Comparison of ENCODE assay signal across 18 cellular contexts in the genomic region with DNA sequence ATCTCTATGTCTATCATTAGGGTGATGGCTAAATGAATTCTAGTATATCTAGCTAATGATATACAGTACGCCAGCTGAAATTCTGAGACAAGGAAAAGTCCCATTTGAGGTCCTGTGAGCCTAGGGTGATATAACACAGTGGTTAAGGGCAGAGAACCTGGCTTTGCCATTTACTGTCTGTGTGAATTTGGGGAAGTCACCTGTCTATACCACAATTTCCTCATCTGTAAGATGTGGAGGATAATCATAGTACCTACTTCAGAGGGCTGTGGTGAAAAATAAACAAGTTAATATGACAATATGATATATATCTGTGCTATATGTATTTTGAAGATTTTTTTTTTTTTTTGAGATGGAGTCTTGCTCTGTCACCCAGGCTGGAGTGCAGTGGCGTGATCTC. TPM values are rescaled to one million over a fixed set of nuclear protein-coding genes. Genes with fewer than 3 reads are reported as not detected.
DNase-seq lines count a peak whose midpoint lies in the region; ATAC-seq and TF ChIP-seq lines count a peak whose summit lies in the region.
"Had no signal": no experiment of that assay in that cellular context is flagged by ENCODE, and none has a peak within 500 bp of the region (broad histone marks: within the 10 kb centered on the region; RNA-seq: fewer than 3 reads in every experiment).

No MANE protein-coding gene starts in this region.

- WGBS in spleen, 5 donors: 76 to 83% (median 79%) methylated on average over 2 of the region's 2 CpGs

- H3K4me3 Mint-ChIP-seq in activated CD4-positive, alpha-beta T cell treated with anti-CD3 and anti-CD28 coated beads, Interleukin-2, amount 10 ng/mL, durations not matched to agents 24 days and 14 days: no peak overlapping the region
- H3K4me3 Mint-ChIP-seq in activated CD4-positive, alpha-beta T cell treated with anti-CD3 and anti-CD28 coated beads for 36 hours: no peak overlapping the region

- no peaks in the 10 kb centered on the region; the same call in 1 of the 2 replicates for H3K79me2 ChIP-seq in MM.1S (ENCODE audit: low read length)

- CTCF ChIA-PET in activated CD4-positive, alpha-beta T cell treated with anti-CD3 and anti-CD28 coated beads for 36 hours (lab: Charles Lee): interaction anchor here (0.8 to 1.7 kb wide), 2 partner anchors 9 to 215 kb away, joined by 3 to 4 read pairs; no protein-coding TSS in a partner anchor

- H3K4me2 ChIP-seq in MM.1S (ENCODE audit: low read depth, low read length): no peak overlapping the region
- H3K4me2 ChIP-seq: A549, BLaER1 had no signal

- POLR2A ChIA-PET in activated CD4-positive, alpha-beta T cell treated with anti-CD3 and anti-CD28 coated beads for 36 hours (lab: Charles Lee): no interaction called here

- peak; percentile 80 for DNase-seq in activated CD4-positive, alpha-beta T cell treated with anti-CD3 and anti-CD28 coated beads, Interleukin-2, amount 10 ng/mL, durations not matched to agents 24 days and 14 days
- DNase-seq in activated CD4-positive, alpha-beta T cell treated with anti-CD3 and anti-CD28 coated beads for 36 hours: no peak
- DNase-seq in MM.1S: peak; percentile 27
- peak; percentile 81 for DNase-seq in central memory CD4-positive, alpha-beta T cell
- no peak for DNase-seq in spleen
- DNase-seq in occipital lobe (lab: John Stamatoyannopoulos, UW): no peak
- no peak for DNase-seq in HPDE6-E6E7 (ENCODE audit: extremely low spot score)
- DNase-seq in NCI-H748 (lab: John Stamatoyannopoulos, UW; ENCODE audit: unreplicated experiment): no peak
- DNase-seq: activated CD8-positive, alpha-beta memory T cell treated with anti-CD3 and anti-CD28 coated beads for 24 hours; cortex of kidney; head of caudate nucleus; NCI-H1694 treated with DMSO at 0.1 percent for 48 hours; NCI-H69 had no signal

- H3K27me3 Mint-ChIP-seq in activated CD4-positive, alpha-beta T cell treated with anti-CD3 and anti-CD28 coated beads, Interleukin-2, amount 10 ng/mL, durations not matched to agents 24 days and 14 days: no peaks in the 10 kb centered on the region
- H3K27me3 Mint-ChIP-seq in activated CD4-positive, alpha-beta T cell treated with anti-CD3 and anti-CD28 coated beads for 36 hours: no peaks in the 10 kb centered on the region

- no peak for TF ChIP-seq POLR2A in spleen (IDR thresholded peaks at IDR 0.05)

- peaks cover 34% of the 10 kb centered on the region for H3K4me1 ChIP-seq in MM.1S (ENCODE audit: low read length)
- peaks cover 24 to 76% (median 65%) of the 10 kb centered on the region in 6 donors for H3K4me1 ChIP-seq in spleen

- ATAC-seq in activated CD4-positive, alpha-beta T cell treated with anti-CD3 and anti-CD28 coated beads for 36 hours: no peak
- ATAC-seq: A549, GM12878, HepG2, left lobe of liver had no signal

- H3K9me3 ChIP-seq in MM.1S (replicated peaks; ENCODE audit: insufficient read depth, low read length): no peaks in the 10 kb centered on the region
- peaks cover 5 to 13% (median 11%) of the 10 kb centered on the region in 8 donors for H3K9me3 ChIP-seq in spleen

- H3K27ac Mint-ChIP-seq in activated CD4-positive, alpha-beta T cell treated with anti-CD3 and anti-CD28 coated beads, Interleukin-2, amount 10 ng/mL, durations not matched to agents 24 days and 14 days: no peak overlapping the region
- H3K27ac Mint-ChIP-seq in activated CD4-positive, alpha-beta T cell treated with anti-CD3 and anti-CD28 coated beads for 36 hours: no peak overlapping the region

- peaks cover 43% of the 10 kb centered on the region for H3K4me1 Mint-ChIP-seq in activated CD4-positive, alpha-beta T cell treated with anti-CD3 and anti-CD28 coated beads, Interleukin-2, amount 10 ng/mL, durations not matched to agents 24 days and 14 days
- peaks cover 34% of the 10 kb centered on the region for H3K4me1 Mint-ChIP-seq in activated CD4-positive, alpha-beta T cell treated with anti-CD3 and anti-CD28 coated beads for 36 hours

- H3K4me3 ChIP-seq in MM.1S (ENCODE audit: low read length): no peak overlapping the region
- H3K4me3 ChIP-seq in spleen: no peak overlapping the region
- H3K4me3 ChIP-seq: A549, BLaER1, GM12878 had no signal

- H3K27me3 ChIP-seq in MM.1S (replicated peaks; ENCODE audit: insufficient read depth, low read length) (no peaks in the 10 kb centered on the region), spleen (replicated peaks in 1 of 7) (no peaks in the 10 kb centered on the region)
- H3K27me3 ChIP-seq: BLaER1 had no signal

- intact Hi-C loops in activated CD4-positive, alpha-beta T cell treated with anti-CD3 and anti-CD28 coated beads, Interleukin-2, amount 10 ng/mL, durations not matched to agents 24 days and 14 days (cut with micrococcal nuclease): no loop called here
- intact Hi-C loops in activated CD4-positive, alpha-beta T cell treated with anti-CD3 and anti-CD28 coated beads for 36 hours (cut with DNase I, micrococcal nuclease): loop anchor here (1.0 kb wide), 2 partner anchors 8 to 9 kb away; no protein-coding TSS in a partner anchor
- intact Hi-C loops in spleen (cut with DNase I; ENCODE audit: low total_unique reads): loop anchor here (10.0 kb wide), 1 partner anchor 167 kb away; no protein-coding TSS in a partner anchor

- no peaks in the 10 kb centered on the region for H3K9me2 ChIP-seq in MM.1S (replicated peaks; ENCODE audit: insufficient read depth, low read length)

- H3K36me3 Mint-ChIP-seq in activated CD4-positive, alpha-beta T cell treated with anti-CD3 and anti-CD28 coated beads, Interleukin-2, amount 10 ng/mL, durations not matched to agents 24 days and 14 days (ENCODE audit: low read depth): peaks cover 11% of the 10 kb centered on the region
- peaks cover 9% of the 10 kb centered on the region for H3K36me3 Mint-ChIP-seq in activated CD4-positive, alpha-beta T cell treated with anti-CD3 and anti-CD28 coated beads for 36 hours (ENCODE audit: low read depth)

- H4K20me1 ChIP-seq in MM.1S (ENCODE audit: insufficient read depth, low read length): no peaks in the 10 kb centered on the region
- H4K20me1 ChIP-seq: BLaER1 had no signal

- H3K9me3 Mint-ChIP-seq in activated CD4-positive, alpha-beta T cell treated with anti-CD3 and anti-CD28 coated beads, Interleukin-2, amount 10 ng/mL, durations not matched to agents 24 days and 14 days: peaks cover 6% of the 10 kb centered on the region
- H3K9me3 Mint-ChIP-seq in activated CD4-positive, alpha-beta T cell treated with anti-CD3 and anti-CD28 coated beads for 36 hours (ENCODE audit: low read depth): peaks cover 6% of the 10 kb centered on the region

- TF ChIP-seq CTCF in MM.1S (IDR thresholded peaks at IDR 0.05; ENCODE audit: low read length): no peak
- no peak for TF ChIP-seq CTCF in spleen (IDR thresholded peaks at IDR 0.05 in 8 of 11, conservative IDR thresholded peaks at IDR 0.05 in 3 of 11)

- no peak overlapping the region for H3K27ac ChIP-seq in MM.1S (ENCODE audit: low read length)
- peak overlapping the region in 6 of 8 donors; percentile 20 to 99 (median 45) for H3K27ac ChIP-seq in spleen
- H3K27ac ChIP-seq: A549, BLaER1 had no signal

- H3K9ac ChIP-seq in MM.1S (ENCODE audit: low read length): no peak overlapping the region
- H3K9ac ChIP-seq: BLaER1 had no signal

- H3K36me3 ChIP-seq in MM.1S (replicated peaks; ENCODE audit: insufficient read depth, low read length): no peaks in the 10 kb centered on the region
- no peaks in the 10 kb centered on the region for H3K36me3 ChIP-seq in spleen
- H3K36me3 ChIP-seq: BLaER1 had no signal

- no peak overlapping the region for H2AFZ ChIP-seq in MM.1S (ENCODE audit: low read length)

- H3F3A ChIP-seq in MM.1S (ENCODE audit: insufficient read depth, low read length): no peaks in the 10 kb centered on the region

RNA-seq across cellular contexts. Expression of gene ANKDD1A, which starts 9.8 kb away (rescaled TPM):
- total RNA-seq in activated CD4-positive, alpha-beta T cell treated with anti-CD3 and anti-CD28 coated beads, Interleukin-2, amount 10 ng/mL, durations not matched to agents 24 days and 14 days: 1.4 and 1.8 TPM in 2 replicates
- total RNA-seq in activated CD4-positive, alpha-beta T cell treated with anti-CD3 and anti-CD28 coated beads for 36 hours: 1 to 10 TPM in 1 of 2 experiments, under 1 TPM in 1; 0.81 to 1.0 TPM
- total RNA-seq in spleen (10 to 100 TPM; 20.7 to 71.1 (median 48.2) TPM), occipital lobe (15.6 TPM)
- 10 to 100 TPM in 2 of 3 donors, 1 to 10 TPM in 1; 5.7 to 19.9 (median 11.7) TPM for polyA plus RNA-seq in spleen

Comparison
In these comparisons a context has a peak if more than half of its experiments do, and no peak if none do; other contexts are left out.
1. DNase-seq: peak in activated CD4-positive, alpha-beta T cell treated with anti-CD3 and anti-CD28 coated beads, Interleukin-2, amount 10 ng/mL, durations not matched to agents 24 days and 14 days (single experiment), MM.1S (single experiment) and central memory CD4-positive, alpha-beta T cell (single experiment); none in activated CD4-positive, alpha-beta T cell treated with anti-CD3 and anti-CD28 coated beads for 36 hours (single experiment), spleen (single experiment), occipital lobe (single experiment), HPDE6-E6E7 (single experiment) and NCI-H748 (single experiment).